Comparison of ENCODE assay signal across 19 cellular contexts in genomic region chr11:35539256-35539655, GRCh38. TPM values are rescaled to one million over a fixed set of nuclear protein-coding genes. Genes with fewer than 3 reads are reported as not detected.
DNase-seq lines count a peak whose midpoint lies in the region; ATAC-seq and TF ChIP-seq lines count a peak whose summit lies in the region.
"Had no signal": no experiment of that assay in that cellular context is flagged by ENCODE, and none has a peak within 500 bp of the region (broad histone marks: within the 10 kb centered on the region; RNA-seq: fewer than 3 reads in every experiment).

No MANE protein-coding gene starts in this region.

- H3K36me3 ChIP-seq in heart right ventricle: no peaks in the 10 kb centered on the region
- no peaks in the 10 kb centered on the region for H3K36me3 ChIP-seq in esophagus muscularis mucosa
- H3K36me3 ChIP-seq in vagina: no peaks in the 10 kb centered on the region

- DNase-seq in heart right ventricle (no peak), cardiac septum (ENCODE audit: low spot score) (no peak), esophagus muscularis mucosa (ENCODE audit: extremely low spot score) (no peak), myocyte (ENCODE audit: low read depth) (peak; percentile 25), vagina (ENCODE audit: extremely low spot score in 2 of 2) (no peak), HuH-7 (ENCODE audit: low spot score) (no peak), H4 (ENCODE audit: low spot score) (no peak), pons (ENCODE audit: low spot score) (no peak)
- DNase-seq: activated CD4-positive, alpha-beta T cell treated with anti-CD3 and anti-CD28 coated beads for 1 hour; activated T-cell treated with anti-CD3 and anti-CD28 coated beads, Interleukin-2, amount 50 U/mL, for 72 hours; NCI-H1436 treated with DMSO at 0.1 percent for 48 hours; NCI-H526 treated with DMSO at 0.1 percent for 48 hours; small intestine; stimulated activated CD4-positive, alpha-beta T cell treated with anti-CD3 and anti-CD28 coated beads, Interleukin-4, amount 100 ng/mL, for 1 hour; stimulated activated naive CD8-positive, alpha-beta T cell treated with anti-CD3 and anti-CD28 coated beads, Interleukin-15, amount 100 ng/mL, for 72 hours had no signal

- H3K4me3 ChIP-seq in heart right ventricle (no peak overlapping the region), esophagus muscularis mucosa (no peak overlapping the region), vagina (no peak overlapping the region)
- H3K4me3 ChIP-seq: coronary artery had no signal

- intact Hi-C loops in heart right ventricle (cut with DNase I): no loop called here
- intact Hi-C loops in cardiac septum (cut with DNase I): no loop called here
- intact Hi-C loops in esophagus muscularis mucosa (cut with DNase I): no loop called here
- intact Hi-C loops in vagina (cut with DNase I): no loop called here

- H3K4me1 ChIP-seq in heart right ventricle (peaks cover 0 to 34% (median 0%) of the 10 kb centered on the region in 9 donors), esophagus muscularis mucosa (peaks cover 13 to 38% (median 22%) of the 10 kb centered on the region in 4 donors), vagina (peaks cover 29% of the 10 kb centered on the region)

- ATAC-seq in heart right ventricle: no peak
- ATAC-seq: activated T-cell treated with anti-CD3 and anti-CD28 coated beads, Interleukin-2, amount 50 U/mL, for 72 hours; stimulated activated naive CD8-positive, alpha-beta T cell treated with anti-CD3 and anti-CD28 coated beads, Interleukin-15, amount 100 ng/mL, for 72 hours had no signal

- H3K27me3 ChIP-seq in heart right ventricle (no peaks in the 10 kb centered on the region), esophagus muscularis mucosa (no peaks in the 10 kb centered on the region), vagina (no peaks in the 10 kb centered on the region)

- no peak for TF ChIP-seq CTCF in heart right ventricle (IDR thresholded peaks at IDR 0.05)
- no peak for TF ChIP-seq CTCF in esophagus muscularis mucosa (IDR thresholded peaks at IDR 0.05)
- TF ChIP-seq CTCF in vagina (IDR thresholded peaks at IDR 0.05): no peak

- H3K27ac ChIP-seq in heart right ventricle (peak overlapping the region in 7 of 10 donors; percentile 6 to 74 (median 44)), esophagus muscularis mucosa (replicated peaks in 1 of 4) (peak overlapping the region; percentile 28 to 43 (median 33)), vagina (peak overlapping the region; percentile 70)
- H3K27ac ChIP-seq: C4-2B, HL-60 had no signal

- TF ChIP-seq POLR2A in esophagus muscularis mucosa (IDR thresholded peaks at IDR 0.05; ENCODE audit: low read depth) (no peak), vagina (IDR thresholded peaks at IDR 0.05) (no peak)

- TF ChIP-seq EP300 in esophagus muscularis mucosa (IDR thresholded peaks at IDR 0.05): no peak

- H3K9me3 ChIP-seq in heart right ventricle: no peaks in the 10 kb centered on the region
- H3K9me3 ChIP-seq in esophagus muscularis mucosa: no peaks in the 10 kb centered on the region
- H3K9me3 ChIP-seq in vagina: no peaks in the 10 kb centered on the region

- 43 to 71% methylated on average over 3 of the region's 3 CpGs for WGBS in heart right ventricle, 2 donors
- WGBS in esophagus muscularis mucosa: 29% methylated on average over 3 of the region's 3 CpGs

RNA-seq across cellular contexts. Expression of gene PAMR1, which starts 13.8 kb away (rescaled TPM):
- total RNA-seq in heart right ventricle: 10 to 100 TPM in 2 of 10 donors, 1 to 10 TPM in 8; 2.7 to 13.8 (median 5.7) TPM
- 1 to 10 TPM; 3.7 to 5.7 TPM for polyA plus RNA-seq in heart right ventricle
- total RNA-seq in cardiac septum: 4.5 TPM
- 10 to 100 TPM in 1 of 4 donors, 1 to 10 TPM in 3; 4.0 to 14.5 (median 7.4) TPM for total RNA-seq in esophagus muscularis mucosa
- 1.2 and 3.8 TPM in 2 replicates for total RNA-seq in myocyte
- polyA plus RNA-seq in myocyte (2012): 2.7 TPM
- total RNA-seq in vagina: 46.7 TPM
- total RNA-seq in H4 (2014; rRNA removed; shearing (Covaris generic)): 0.06 and 0.35 TPM in 2 replicates
- total RNA-seq: activated T-cell treated with anti-CD3 and anti-CD28 coated beads, Interleukin-2, amount 50 U/mL, for 72 hours; G401 had no signal
